Comparison of ENCODE assay signal across 21 cellular contexts in the genomic region with DNA sequence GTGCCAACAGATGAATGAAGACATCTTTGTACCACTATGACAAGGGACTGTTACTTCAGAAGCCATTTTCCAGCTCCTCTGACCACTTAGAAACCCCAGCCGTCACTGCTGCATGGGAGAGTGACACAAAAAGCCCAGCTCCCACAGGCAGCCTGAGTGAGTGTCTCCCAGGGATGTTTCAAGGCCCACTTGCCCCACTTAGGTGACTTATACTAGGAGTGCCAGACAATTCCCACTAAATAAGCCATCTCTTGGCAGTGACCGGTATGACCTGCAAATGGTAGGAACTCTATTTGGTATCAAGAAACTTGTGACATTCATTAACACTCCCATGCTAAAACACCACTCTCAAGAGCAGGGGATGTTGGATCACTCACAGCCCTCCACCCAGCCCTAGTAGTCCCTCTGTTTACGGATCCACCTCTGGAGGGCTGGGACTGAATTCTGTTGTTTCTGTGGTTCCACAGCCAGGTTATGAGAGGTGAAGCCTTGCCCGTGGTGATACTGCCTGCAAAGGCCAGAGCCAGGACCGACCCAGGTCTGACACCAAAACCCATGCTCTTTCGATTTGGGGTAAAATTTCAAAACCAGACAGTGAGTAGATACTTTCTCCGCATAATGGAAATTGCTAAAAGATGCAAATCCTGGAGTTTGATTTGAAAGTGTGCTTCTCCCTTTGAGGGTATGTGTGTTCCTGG. TPM values are rescaled to one million over a fixed set of nuclear protein-coding genes. Genes with fewer than 3 reads are reported as not detected.
DNase-seq lines count a peak whose midpoint lies in the region; ATAC-seq and TF ChIP-seq lines count a peak whose summit lies in the region.
"Had no signal": no experiment of that assay in that cellular context is flagged by ENCODE, and none has a peak within 500 bp of the region (broad histone marks: within the 10 kb centered on the region; RNA-seq: fewer than 3 reads in every experiment).

No MANE protein-coding gene starts in this region.

- H3K27me3 ChIP-seq in WERI-Rb-1 (ENCODE audit: insufficient read depth, low read depth, severe bottlenecking) = no peaks in the 10 kb centered on the region
- no peaks in the 10 kb centered on the region for H3K27me3 ChIP-seq in esophagus muscularis mucosa

- TF ChIP-seq CTCF in WERI-Rb-1 (IDR thresholded peaks at IDR 0.05; ENCODE audit: low read depth, low read length) (no peak), esophagus muscularis mucosa (IDR thresholded peaks at IDR 0.05) (no peak), type B pancreatic cell (conservative IDR thresholded peaks at IDR 0.05) (no peak), GM13977 (IDR thresholded peaks at IDR 0.05; ENCODE audit: extremely low read depth, insufficient read depth, missing control alignments) (no peak)

- in situ Hi-C loops in GM13977 (cut with MboI; ENCODE audit: low pct_unique_long_range_greater_than_20kb, low sequenced_read_pairs, unreplicated experiment) = no loop called here

- DNase-seq in NCI-H82 (lab: John Stamatoyannopoulos, UW) (peak; percentile 44), NCI-H82 treated with DMSO at 0.1 percent for 48 hours (lab: John Stamatoyannopoulos, UW; ENCODE audit: unreplicated experiment) (no peak), WERI-Rb-1 (no peak), esophagus muscularis mucosa (ENCODE audit: extremely low spot score) (peak; percentile 66), type B pancreatic cell (ENCODE audit: extremely low spot score, unreplicated experiment) (peak; percentile 29), GM13977 (ENCODE audit: low spot score) (no peak)
- DNase-seq: AML-193; CD4-positive, alpha-beta T cell; DMS79 treated with DMSO at 0.1 percent for 48 hours; GM23248; H7; HFFc6 had no signal

- H3K27ac Mint-ChIP-seq in type B pancreatic cell = no peak overlapping the region
- H3K27ac Mint-ChIP-seq: CD4-positive, alpha-beta T cell; HFFc6; IgD-negative memory B cell had no signal

- H3K9me3 Mint-ChIP-seq in type B pancreatic cell = no peaks in the 10 kb centered on the region
- H3K9me3 Mint-ChIP-seq: CD4-positive, alpha-beta T cell; IgD-negative memory B cell had no signal

- peak overlapping the region; percentile 84; the same call in 1 of the 2 replicates for H3K27ac ChIP-seq in WERI-Rb-1
- H3K27ac ChIP-seq in esophagus muscularis mucosa (replicated peaks in 1 of 4) = no peak overlapping the region
- H3K27ac ChIP-seq: 22Rv1, A549, C4-2B, GM23248 had no signal

- peaks cover 43% of the 10 kb centered on the region for H3K4me1 Mint-ChIP-seq in type B pancreatic cell (ENCODE audit: unreplicated experiment)

- intact Hi-C loops in esophagus muscularis mucosa (cut with DNase I) = no loop called here

- TF ChIP-seq EP300 in esophagus muscularis mucosa (IDR thresholded peaks at IDR 0.05) = no peak

- peaks cover 42% of the 10 kb centered on the region for H3K36me3 Mint-ChIP-seq in type B pancreatic cell

- TF ChIP-seq POLR2A in esophagus muscularis mucosa (IDR thresholded peaks at IDR 0.05; ENCODE audit: low read depth) = no peak

- H3K9me3 ChIP-seq in WERI-Rb-1 (ENCODE audit: severe bottlenecking) (no peaks in the 10 kb centered on the region), esophagus muscularis mucosa (no peaks in the 10 kb centered on the region)
- H3K9me3 ChIP-seq: A549 had no signal

- H3K36me3 ChIP-seq in WERI-Rb-1 = no peaks in the 10 kb centered on the region
- peaks cover 0 to 17% (median 3%) of the 10 kb centered on the region in 4 donors for H3K36me3 ChIP-seq in esophagus muscularis mucosa

- H3K4me1 ChIP-seq in esophagus muscularis mucosa = no peaks in the 10 kb centered on the region
- H3K4me1 ChIP-seq: A549 had no signal

- no peaks in the 10 kb centered on the region for H3K27me3 Mint-ChIP-seq in type B pancreatic cell
- H3K27me3 Mint-ChIP-seq: CD4-positive, alpha-beta T cell; IgD-negative memory B cell had no signal

- H3K4me3 ChIP-seq in WERI-Rb-1 (ENCODE audit: low read depth, low read length) (no peak overlapping the region), esophagus muscularis mucosa (no peak overlapping the region)
- H3K4me3 ChIP-seq: A549, GM12878, GM23248 had no signal

- WGBS in esophagus muscularis mucosa = 93% methylated on average over 7 of the region's 7 CpGs

- H3K4me3 Mint-ChIP-seq in type B pancreatic cell = no peak overlapping the region
- H3K4me3 Mint-ChIP-seq: CD4-positive, alpha-beta T cell; HFFc6; IgD-negative memory B cell had no signal

- no peak for ATAC-seq in GM21619 (IDR thresholded peaks at IDR 0.05; ENCODE audit: unreplicated experiment)
- ATAC-seq: A549, GM12878, HCT116, HepG2 had no signal

RNA-seq across cellular contexts. Expression of gene RBP1, which starts 14.6 kb away (rescaled TPM):
- total RNA-seq in esophagus muscularis mucosa = 10 to 100 TPM; 12.8 to 16.1 (median 15.7) TPM
- total RNA-seq in type B pancreatic cell (ENCODE audit: low replicate concordance) = 139 and 307 TPM in 2 replicates
- total RNA-seq: CD4-positive, alpha-beta T cell; G401; GM23248; HFFc6 had no signal

RNA-seq across cellular contexts. Expression of gene RBP2, which starts 48.7 kb away (rescaled TPM):
- not detected for total RNA-seq in esophagus muscularis mucosa
- 25.3 and 95.9 TPM in 2 replicates for total RNA-seq in type B pancreatic cell (ENCODE audit: low replicate concordance)
- total RNA-seq: CD4-positive, alpha-beta T cell; G401; GM12878; GM23248; H7; HFFc6 had no signal

Comparison
In these comparisons a context has a peak if more than half of its experiments do, and no peak if none do; other contexts are left out.
1. DNase-seq: peak in NCI-H82 (single experiment), esophagus muscularis mucosa (single experiment) and type B pancreatic cell (single experiment); none in NCI-H82 treated with DMSO at 0.1 percent for 48 hours (single experiment), WERI-Rb-1 (single experiment) and GM13977 (single experiment).
2. RNA of gene RBP2, which starts 48.7 kb away (total RNA-seq): 25.3 to 95.9 TPM in type B pancreatic cell; not detected in esophagus muscularis mucosa; every median in the first group is over 10 times any median in the second.